In the genomic region with DNA sequence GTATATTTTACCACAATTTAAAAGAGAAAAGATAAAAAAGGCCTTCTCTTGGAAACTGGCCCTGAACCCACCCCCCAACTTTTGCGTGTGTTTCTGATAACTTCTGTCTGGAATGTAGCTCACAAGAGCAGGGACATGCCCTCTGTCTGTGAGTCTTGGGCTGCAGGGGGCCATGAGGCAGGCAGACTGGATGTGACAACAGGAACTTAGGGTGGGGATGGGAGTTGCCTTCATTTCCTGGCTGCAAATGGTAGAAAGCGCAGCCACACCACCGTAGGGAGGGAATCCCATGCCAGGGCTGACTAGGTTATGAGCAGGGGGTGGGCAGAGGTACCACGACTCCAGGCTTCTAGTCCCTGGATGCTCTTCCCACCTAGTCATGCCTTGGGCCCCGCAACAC, we compare ENCODE assay signal across 18 cellular contexts. TPM values are rescaled to one million over a fixed set of nuclear protein-coding genes. Genes with fewer than 3 reads are reported as not detected.
"Had no signal": no experiment of that assay in that cellular context is flagged by ENCODE, and none has a peak within 500 bp of the region (broad histone marks: within the 10 kb centered on the region; RNA-seq: fewer than 3 reads in every experiment).

No MANE protein-coding gene starts in this region.

- H2AFZ ChIP-seq: hepatocyte had no signal

- H3K27ac ChIP-seq: cardiac muscle cell, hepatocyte, SK-N-MC, stomach, testis, upper lobe of right lung, VCaP had no signal

- DNase-seq: activated CD4-positive, alpha-beta T cell treated with anti-CD3 and anti-CD28 coated beads for 1 hour; activated CD8-positive, alpha-beta memory T cell treated with anti-CD3 and anti-CD28 coated beads, Interleukin-2, amount 50 U/mL, for 48 hours; activated naive CD4-positive, alpha-beta T cell; islet precursor cell; mucosa of descending colon; natural killer cell; posterior cingulate gyrus; retina; stimulated activated CD4-positive, alpha-beta T cell treated with anti-CD3 and anti-CD28 coated beads, Interleukin-12 subunit alpha, Interleukin-12 subunit beta, amount 100 ng/mL, for 4 hours; stimulated activated CD4-positive, alpha-beta T cell treated with anti-CD3 and anti-CD28 coated beads, Interleukin-2, amount 100 ng/mL, for 24 hours; stomach; testis; upper lobe of right lung had no signal

- H3K9me3 ChIP-seq: mucosa of descending colon, stomach, testis, upper lobe of right lung had no signal

- H3K4me3 Mint-ChIP-seq: natural killer cell had no signal

- H3K36me3 ChIP-seq: cardiac muscle cell, upper lobe of right lung had no signal

- H3K36me3 Mint-ChIP-seq: natural killer cell had no signal

- ATAC-seq: mucosa of descending colon, natural killer cell, upper lobe of right lung had no signal

- H3K4me1 ChIP-seq: stomach, testis, upper lobe of right lung had no signal

- H3K4me1 Mint-ChIP-seq: natural killer cell had no signal

- H3K4me2 ChIP-seq: hepatocyte had no signal

- H3K27me3 ChIP-seq: cardiac muscle cell, hepatocyte, testis, upper lobe of right lung had no signal

- H3K4me3 ChIP-seq: cardiac muscle cell, hepatocyte, mucosa of descending colon, SK-N-MC, stomach, testis, upper lobe of right lung had no signal

- H3K27ac Mint-ChIP-seq: natural killer cell had no signal

- H3K9me3 Mint-ChIP-seq: natural killer cell had no signal

RNA-seq across cellular contexts. Expression of gene CILP2, which starts 21.9 kb away (rescaled TPM):
- total RNA-seq: lung microvascular endothelial cell had no signal

RNA-seq across cellular contexts. Expression of gene PBX4, which starts 58.5 kb away (rescaled TPM):
- total RNA-seq: lung microvascular endothelial cell had no signal
